ENCODE assay signal across 21 cellular contexts in the genomic region with DNA sequence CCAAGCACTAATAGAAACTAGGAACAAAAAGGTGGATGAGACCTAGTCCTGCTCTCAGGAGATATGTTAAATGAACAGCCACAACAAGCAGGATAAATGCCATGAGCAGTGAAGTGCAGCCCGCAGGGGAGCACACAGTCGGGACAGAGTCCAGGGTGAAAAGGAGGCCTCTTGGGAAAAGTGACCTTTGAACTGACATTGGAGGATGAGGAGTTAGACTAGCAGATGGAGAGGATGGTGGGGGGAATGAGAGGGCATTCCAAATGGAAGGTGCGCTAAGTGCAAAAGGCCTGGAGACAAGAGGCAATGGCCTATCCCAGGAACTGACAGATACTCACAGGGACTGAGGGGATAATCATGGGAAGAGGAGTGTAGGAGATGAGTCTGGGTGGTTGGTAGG. TPM values are rescaled to one million over a fixed set of nuclear protein-coding genes. Genes with fewer than 3 reads are reported as not detected.
DNase-seq lines count a peak whose midpoint lies in the region; ATAC-seq, FAIRE-seq and TF ChIP-seq lines count a peak whose summit lies in the region.
"Had no signal": no experiment of that assay in that cellular context is flagged by ENCODE, and none has a peak within 500 bp of the region (broad histone marks: within the 10 kb centered on the region; RNA-seq: fewer than 3 reads in every experiment).

No MANE protein-coding gene starts in this region.

- no peak for TF ChIP-seq CTCF in glutamatergic neuron (IDR thresholded peaks at IDR 0.05; ENCODE audit: partially characterized antibody, unreplicated experiment)

- no peak for TF ChIP-seq POLR2A in GM12891 (IDR thresholded peaks at IDR 0.05; ENCODE audit: low read depth, low read length)

- no peaks in the 10 kb centered on the region for H3K9me3 ChIP-seq in T-helper 17 cell (ENCODE audit: control insufficient read depth, low read length, poor library complexity, severe bottlenecking)
- H3K9me3 ChIP-seq: Caco-2 had no signal

- no peak for FAIRE-seq in GM12891 (lab: Jason Lieb, UNC)
- FAIRE-seq: A549, D721Med, G401.6, GM12892, GM18507 had no signal

- no peaks in the 10 kb centered on the region for H3K27me3 Mint-ChIP-seq in activated CD4-positive, alpha-beta T cell treated with anti-CD3 and anti-CD28 coated beads, Interleukin-2, amount 10 ng/mL, durations not matched to agents 24 days and 14 days
- no peaks in the 10 kb centered on the region for H3K27me3 Mint-ChIP-seq in T-helper 17 cell
- peaks cover 6% of the 10 kb centered on the region for H3K27me3 Mint-ChIP-seq in glutamatergic neuron (ENCODE audit: unreplicated experiment)
- no peaks in the 10 kb centered on the region for H3K27me3 Mint-ChIP-seq in effector memory CD8-positive, alpha-beta T cell
- H3K27me3 Mint-ChIP-seq: B cell; CD4-positive, alpha-beta T cell had no signal

- intact Hi-C loops in activated CD4-positive, alpha-beta T cell treated with anti-CD3 and anti-CD28 coated beads, Interleukin-2, amount 10 ng/mL, durations not matched to agents 24 days and 14 days (cut with micrococcal nuclease), result loop anchor here (10.0 kb wide), 1 partner anchor 224 kb away; the partner anchor contains the start of gene ARHGAP9

- no peak for ATAC-seq in T-helper 17 cell
- ATAC-seq in effector memory CD8-positive, alpha-beta T cell (replicated peaks), result no peak
- ATAC-seq: A549; CD8-positive, alpha-beta T cell had no signal

- H3K36me3 Mint-ChIP-seq in activated CD4-positive, alpha-beta T cell treated with anti-CD3 and anti-CD28 coated beads, Interleukin-2, amount 10 ng/mL, durations not matched to agents 24 days and 14 days (ENCODE audit: low read depth), result peaks cover 61% of the 10 kb centered on the region
- peaks cover 16% of the 10 kb centered on the region for H3K36me3 Mint-ChIP-seq in T-helper 17 cell (ENCODE audit: low read depth)
- H3K36me3 Mint-ChIP-seq in glutamatergic neuron (ENCODE audit: unreplicated experiment), result peaks cover 34% of the 10 kb centered on the region
- peaks cover 38% of the 10 kb centered on the region for H3K36me3 Mint-ChIP-seq in effector memory CD8-positive, alpha-beta T cell (ENCODE audit: insufficient read depth)

- peaks cover 1% of the 10 kb centered on the region for H3K4me1 Mint-ChIP-seq in activated CD4-positive, alpha-beta T cell treated with anti-CD3 and anti-CD28 coated beads, Interleukin-2, amount 10 ng/mL, durations not matched to agents 24 days and 14 days
- H3K4me1 Mint-ChIP-seq in T-helper 17 cell, result peaks cover 32% of the 10 kb centered on the region
- no peaks in the 10 kb centered on the region for H3K4me1 Mint-ChIP-seq in glutamatergic neuron (ENCODE audit: low read depth, unreplicated experiment)
- peaks cover 10 to 13% of the 10 kb centered on the region in 2 donors for H3K4me1 Mint-ChIP-seq in effector memory CD8-positive, alpha-beta T cell (ENCODE audit: low read depth in 2 of 2)

- peak; percentile 49 for DNase-seq in activated CD4-positive, alpha-beta T cell treated with anti-CD3 and anti-CD28 coated beads, Interleukin-2, amount 10 ng/mL, durations not matched to agents 24 days and 14 days
- DNase-seq in activated CD4-positive, alpha-beta T cell treated with anti-CD3 and anti-CD28 coated beads for 4 hours, result no peak
- DNase-seq in GM12891 (ENCODE audit: insufficient read length, low spot score) (no peak), T-helper 17 cell (no peak), glutamatergic neuron (no peak), HCEC 1CT (no peak)
- no peak for DNase-seq in NK-92 treated with Interleukin-12 subunit alpha and Interleukin-12 subunit beta, amount 100 ng/mL, for 24 hours (lab: John Stamatoyannopoulos, UW)
- DNase-seq in effector memory CD8-positive, alpha-beta T cell, result no peak
- DNase-seq: AML-193; Caco-2; Calu3; CD4-positive, alpha-beta T cell; CD8-positive, alpha-beta T cell; DMS79 treated with DMSO at 0.1 percent for 48 hours; GF-D8 had no signal

- H3K27ac Mint-ChIP-seq in activated CD4-positive, alpha-beta T cell treated with anti-CD3 and anti-CD28 coated beads, Interleukin-2, amount 10 ng/mL, durations not matched to agents 24 days and 14 days, result no peak overlapping the region
- H3K27ac Mint-ChIP-seq in T-helper 17 cell (peak overlapping the region; percentile 47), glutamatergic neuron (ENCODE audit: unreplicated experiment) (no peak overlapping the region)
- H3K27ac Mint-ChIP-seq in effector memory CD8-positive, alpha-beta T cell, result no peak overlapping the region
- H3K27ac Mint-ChIP-seq: B cell; CD4-positive, alpha-beta T cell; CD8-positive, alpha-beta T cell had no signal

- H3K9me3 Mint-ChIP-seq in activated CD4-positive, alpha-beta T cell treated with anti-CD3 and anti-CD28 coated beads, Interleukin-2, amount 10 ng/mL, durations not matched to agents 24 days and 14 days, result peaks cover 6% of the 10 kb centered on the region
- peaks cover 6% of the 10 kb centered on the region for H3K9me3 Mint-ChIP-seq in glutamatergic neuron (ENCODE audit: unreplicated experiment)
- H3K9me3 Mint-ChIP-seq in effector memory CD8-positive, alpha-beta T cell, result no peaks in the 10 kb centered on the region
- H3K9me3 Mint-ChIP-seq: CD8-positive, alpha-beta T cell had no signal

- H3K4me3 Mint-ChIP-seq in activated CD4-positive, alpha-beta T cell treated with anti-CD3 and anti-CD28 coated beads, Interleukin-2, amount 10 ng/mL, durations not matched to agents 24 days and 14 days, result no peak overlapping the region
- H3K4me3 Mint-ChIP-seq in T-helper 17 cell, result no peak overlapping the region
- peak overlapping the region; percentile 2 for H3K4me3 Mint-ChIP-seq in glutamatergic neuron (ENCODE audit: unreplicated experiment)
- H3K4me3 Mint-ChIP-seq in effector memory CD8-positive, alpha-beta T cell, result no peak overlapping the region
- H3K4me3 Mint-ChIP-seq: B cell; CD4-positive, alpha-beta T cell; CD8-positive, alpha-beta T cell had no signal

TF ChIP-seq in GM12891, 5 proteins besides CTCF, POLR2A, EP300 and RAD21:
- TF ChIP-seq POLR2AphosphoS5 (IDR thresholded peaks at IDR 0.05; ENCODE audit: low read depth, low read length) (peak; percentile 25; the same call in 1 of the 2 replicates), TAF1 (IDR thresholded peaks at IDR 0.05; ENCODE audit: low read depth, low read length) (no peak)

RNA-seq across cellular contexts. Expression of gene OS9, which starts 4.5 kb away (rescaled TPM):
- total RNA-seq in activated CD4-positive, alpha-beta T cell treated with anti-CD3 and anti-CD28 coated beads, Interleukin-2, amount 10 ng/mL, durations not matched to agents 24 days and 14 days, result 84.3 and 92.6 TPM in 2 replicates
- 69.5 TPM for polyA plus RNA-seq in GM12891 (2012; ENCODE audit: low read depth, missing spikeins)
- total RNA-seq in T-helper 17 cell (100 to 1,000 TPM; 138 to 142 TPM), glutamatergic neuron (ENCODE audit: unreplicated experiment) (225 TPM)

RNA-seq across cellular contexts. Expression of gene AGAP2, which starts 40.1 kb away (rescaled TPM):
- total RNA-seq in activated CD4-positive, alpha-beta T cell treated with anti-CD3 and anti-CD28 coated beads, Interleukin-2, amount 10 ng/mL, durations not matched to agents 24 days and 14 days, result 27.1 and 28.2 TPM in 2 replicates
- polyA plus RNA-seq in GM12891 (2012; ENCODE audit: low read depth, missing spikeins), result 6.3 TPM
- total RNA-seq in T-helper 17 cell (10 to 100 TPM; 46.5 to 57.6 TPM), glutamatergic neuron (ENCODE audit: unreplicated experiment) (45.5 TPM)

RNA-seq across cellular contexts. Expression of gene TSPAN31, which starts 46.4 kb away (rescaled TPM):
- total RNA-seq in activated CD4-positive, alpha-beta T cell treated with anti-CD3 and anti-CD28 coated beads, Interleukin-2, amount 10 ng/mL, durations not matched to agents 24 days and 14 days, result 19.2 and 19.4 TPM in 2 replicates
- polyA plus RNA-seq in GM12891 (2012; ENCODE audit: low read depth, missing spikeins), result 24.1 TPM
- total RNA-seq in T-helper 17 cell, result 10 to 100 TPM in 1 of 2 donors, 1 to 10 TPM in 1; 9.6 to 11.8 TPM
- 27.2 TPM for total RNA-seq in glutamatergic neuron (ENCODE audit: unreplicated experiment)

RNA-seq across cellular contexts. Expression of gene CDK4, which starts 53.7 kb away (rescaled TPM):
- total RNA-seq in activated CD4-positive, alpha-beta T cell treated with anti-CD3 and anti-CD28 coated beads, Interleukin-2, amount 10 ng/mL, durations not matched to agents 24 days and 14 days, result 240 and 248 TPM in 2 replicates
- 100 TPM for polyA plus RNA-seq in GM12891 (2012; ENCODE audit: low read depth, missing spikeins)
- total RNA-seq in T-helper 17 cell, result 10 to 100 TPM; 20.8 to 21.3 TPM
- 123 TPM for total RNA-seq in glutamatergic neuron (ENCODE audit: unreplicated experiment)

RNA-seq across cellular contexts. Expression of gene MARCHF9, which starts 56.5 kb away (rescaled TPM):
- 21.6 and 22.7 TPM in 2 replicates for total RNA-seq in activated CD4-positive, alpha-beta T cell treated with anti-CD3 and anti-CD28 coated beads, Interleukin-2, amount 10 ng/mL, durations not matched to agents 24 days and 14 days
- polyA plus RNA-seq in GM12891 (2012; ENCODE audit: low read depth, missing spikeins), result 6.8 TPM
- total RNA-seq in T-helper 17 cell (10 to 100 TPM; 45.3 to 62.4 TPM), glutamatergic neuron (ENCODE audit: unreplicated experiment) (26.7 TPM)
